ENCODE assay signal across 14 cellular contexts in the genomic region with DNA sequence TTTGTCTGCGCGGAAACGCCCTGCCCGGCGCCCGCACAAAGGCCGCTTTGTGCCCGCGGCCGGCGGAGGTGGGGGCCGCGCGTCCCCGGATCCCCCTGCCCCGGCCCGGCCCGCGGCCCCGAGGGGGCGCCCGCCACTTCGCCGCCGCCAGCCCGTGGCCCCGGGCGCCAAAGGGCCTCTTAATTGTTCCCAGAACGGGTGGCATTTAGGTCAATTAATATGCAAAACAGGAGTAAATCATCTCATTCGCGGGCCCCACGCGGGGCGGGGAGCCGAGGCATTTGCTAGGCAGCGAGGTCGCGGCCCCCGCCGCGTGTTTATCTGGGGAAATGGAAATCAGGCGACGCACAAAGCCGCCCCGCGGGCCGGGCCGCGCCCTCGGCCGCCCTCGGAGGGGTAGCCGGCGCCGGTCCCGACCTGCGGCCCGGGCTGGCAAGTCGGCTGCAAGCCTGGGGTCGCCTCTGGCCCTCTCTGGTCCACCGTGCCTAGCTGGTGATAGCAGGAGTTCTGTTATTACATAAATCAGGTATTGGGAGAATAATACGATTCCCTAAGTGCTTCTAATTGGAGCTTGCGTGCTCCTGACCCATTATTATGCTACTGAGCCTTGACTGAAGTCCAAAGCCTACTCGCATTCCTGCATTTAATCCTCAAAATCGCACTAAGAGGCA.
DNase-seq lines count a peak whose midpoint lies in the region; ATAC-seq and TF ChIP-seq lines count a peak whose summit lies in the region.
"Had no signal": no experiment of that assay in that cellular context is flagged by ENCODE, and none has a peak within 500 bp of the region (broad histone marks: within the 10 kb centered on the region; RNA-seq: fewer than 3 reads in every experiment).

No MANE protein-coding gene starts in this region.

- H3K4me1 Mint-ChIP-seq in Calu3 (ENCODE audit: low read depth, unreplicated experiment) (peaks cover 15% of the 10 kb centered on the region), neural progenitor cell (peaks cover 38% of the 10 kb centered on the region)

- whole genome bisulfite sequencing in right cardiac atrium = 17% methylated on average over 65 of the region's 65 CpGs

- H3K36me3 ChIP-seq in neural progenitor cell = no peaks in the 10 kb centered on the region
- no peaks in the 10 kb centered on the region for H3K36me3 ChIP-seq in ascending aorta
- H3K36me3 ChIP-seq in WERI-Rb-1 = no peaks in the 10 kb centered on the region
- H3K36me3 ChIP-seq in brain microvascular endothelial cell (replicated peaks) = no peaks in the 10 kb centered on the region
- H3K36me3 ChIP-seq: upper lobe of left lung had no signal

- in situ Hi-C loops in brain microvascular endothelial cell (cut with HindIII; ENCODE audit: low pct_ligation_motif_present, low sequenced_read_pairs) = no loop called here

- intact Hi-C loops in Calu3 (cut with micrococcal nuclease; ENCODE audit: unreplicated experiment) = no loop called here
- intact Hi-C loops in right cardiac atrium (cut with DNase I) = no loop called here
- intact Hi-C loops in ascending aorta (cut with DNase I) = no loop called here

- H3K9ac ChIP-seq in neural progenitor cell = no peak overlapping the region

- peaks cover 7% of the 10 kb centered on the region for H4K20me1 ChIP-seq in neural progenitor cell (ENCODE audit: low read depth)

- H3K4me1 ChIP-seq in right cardiac atrium (ENCODE audit: control insufficient read depth, insufficient read depth, low read length) (peaks cover 4% of the 10 kb centered on the region), neural progenitor cell (peaks cover 19% of the 10 kb centered on the region), ascending aorta (no peaks in the 10 kb centered on the region)

- CTCF ChIA-PET in Calu3 (lab: Charles Lee) = no interaction called here

- H3K4me3 ChIP-seq in right cardiac atrium (ENCODE audit: low read length) (peak overlapping the region; percentile 1), neural progenitor cell (peak overlapping the region; percentile 52), ascending aorta (peak overlapping the region in 1 of 2 donors; percentile 27), WERI-Rb-1 (ENCODE audit: low read depth, low read length) (no peak overlapping the region), brain microvascular endothelial cell (ENCODE audit: low read depth, low read length) (no peak overlapping the region)

- H2AFZ ChIP-seq in neural progenitor cell (replicated peaks) = no peak overlapping the region

- H3F3A ChIP-seq in neural progenitor cell (ENCODE audit: low read depth) = peaks cover 21% of the 10 kb centered on the region

- no peaks in the 10 kb centered on the region for H3K79me2 ChIP-seq in neural progenitor cell (ENCODE audit: low read depth)

- H3K27me3 Mint-ChIP-seq in Calu3 (ENCODE audit: unreplicated experiment) (peaks cover 87% of the 10 kb centered on the region), neural progenitor cell (ENCODE audit: insufficient read depth, low read depth) (peaks cover 52% of the 10 kb centered on the region)

- peaks cover 5% of the 10 kb centered on the region for H3K9me3 Mint-ChIP-seq in Calu3 (ENCODE audit: low read depth, unreplicated experiment)
- H3K9me3 Mint-ChIP-seq in neural progenitor cell = peaks cover 8% of the 10 kb centered on the region

- H3K4me2 ChIP-seq in neural progenitor cell = peak overlapping the region; percentile 94

- peak in 1 of 2 donors; percentile 17 for ATAC-seq in right cardiac atrium
- ATAC-seq in HG03135 (IDR thresholded peaks at IDR 0.05; ENCODE audit: unreplicated experiment) = no peak
- ATAC-seq: HepG2 had no signal

- H3K27ac ChIP-seq in right cardiac atrium (ENCODE audit: low read length) (no peak overlapping the region), neural progenitor cell (no peak overlapping the region), ascending aorta (no peak overlapping the region), WERI-Rb-1 (no peak overlapping the region), brain microvascular endothelial cell (no peak overlapping the region)
- H3K27ac ChIP-seq: upper lobe of left lung had no signal

- H3K36me3 Mint-ChIP-seq in Calu3 (ENCODE audit: insufficient read depth, unreplicated experiment) (peaks cover 4% of the 10 kb centered on the region), neural progenitor cell (peaks cover 2% of the 10 kb centered on the region)

- H3K27me3 ChIP-seq in right cardiac atrium (ENCODE audit: control insufficient read depth, insufficient read depth) (no peaks in the 10 kb centered on the region), neural progenitor cell (peaks cover 98% of the 10 kb centered on the region), ascending aorta (peaks cover 11% of the 10 kb centered on the region), WERI-Rb-1 (ENCODE audit: insufficient read depth, low read depth, severe bottlenecking) (no peaks in the 10 kb centered on the region), brain microvascular endothelial cell (replicated peaks) (no peaks in the 10 kb centered on the region)

- no TSS peak for BruUV-seq in Calu3 (replicated peaks; lab: Mats Ljungman, UMichigan)

- no peak for DNase-seq in Calu3
- peak; percentile 26 for DNase-seq in RPMI8226
- peak in 2 of 3 donors; percentile 63 to 68 for DNase-seq in right cardiac atrium
- DNase-seq in neural progenitor cell (ENCODE audit: low spot score) = peak; percentile 82
- DNase-seq in ascending aorta (ENCODE audit: low spot score in 2 of 2) = no peak
- no peak for DNase-seq in WERI-Rb-1
- DNase-seq in brain microvascular endothelial cell = no peak
- DNase-seq: activated gamma-delta T cell, NCI-H1092 treated with DMSO at 0.1 percent for 48 hours, NCI-H345, OCI-M1 had no signal

- H3K9me3 ChIP-seq in right cardiac atrium (ENCODE audit: control insufficient read depth, low read length) = no peaks in the 10 kb centered on the region
- no peaks in the 10 kb centered on the region for H3K9me3 ChIP-seq in neural progenitor cell (ENCODE audit: low read depth)
- H3K9me3 ChIP-seq in ascending aorta = no peaks in the 10 kb centered on the region
- peaks cover 7% of the 10 kb centered on the region for H3K9me3 ChIP-seq in WERI-Rb-1 (ENCODE audit: severe bottlenecking)
- H3K9me3 ChIP-seq: upper lobe of left lung had no signal

- H3K4me3 Mint-ChIP-seq in Calu3 (ENCODE audit: low read depth, unreplicated experiment) (peak overlapping the region; percentile 65), neural progenitor cell (peak overlapping the region; percentile 57)

- H3K27ac Mint-ChIP-seq in Calu3 (ENCODE audit: unreplicated experiment) (no peak overlapping the region), neural progenitor cell (no peak overlapping the region)

- no peak for TF ChIP-seq CTCF in Calu3 (IDR thresholded peaks at IDR 0.05; ENCODE audit: unreplicated experiment)
- peak; percentile 32 for TF ChIP-seq CTCF in neural progenitor cell (IDR thresholded peaks at IDR 0.05)
- TF ChIP-seq CTCF in ascending aorta (IDR thresholded peaks at IDR 0.05) = no peak
- TF ChIP-seq CTCF in WERI-Rb-1 (IDR thresholded peaks at IDR 0.05; ENCODE audit: low read depth, low read length) = no peak
- no peak for TF ChIP-seq CTCF in brain microvascular endothelial cell (IDR thresholded peaks at IDR 0.05; ENCODE audit: low read depth, low read length, missing control alignments)

Comparison
In these comparisons a context has a peak if more than half of its experiments do, and no peak if none do; other contexts are left out.
1. DNase-seq: peak in RPMI8226 (single experiment), right cardiac atrium (2 of 3) and neural progenitor cell (single experiment); none in Calu3 (single experiment), ascending aorta (0 of 2), WERI-Rb-1 (single experiment) and brain microvascular endothelial cell (single experiment).
2. H3K4me3 ChIP-seq: peak in right cardiac atrium (single experiment) and neural progenitor cell (single experiment); none in WERI-Rb-1 (single experiment) and brain microvascular endothelial cell (single experiment).